Comparison of ENCODE assay signal across 18 cellular contexts in genomic region chr3:13068269-13069010, GRCh38. TPM values are rescaled to one million over a fixed set of nuclear protein-coding genes. Genes with fewer than 3 reads are reported as not detected.
DNase-seq lines count a peak whose midpoint lies in the region; ATAC-seq and TF ChIP-seq lines count a peak whose summit lies in the region.
"Had no signal": no experiment of that assay in that cellular context is flagged by ENCODE, and none has a peak within 500 bp of the region (broad histone marks: within the 10 kb centered on the region; RNA-seq: fewer than 3 reads in every experiment).

No MANE protein-coding gene starts in this region.

- intact Hi-C loops in MCF 10A (cut with micrococcal nuclease): no loop called here

- H3K36me3 Mint-ChIP-seq in T-helper 17 cell (ENCODE audit: low read depth): no peaks in the 10 kb centered on the region
- H3K36me3 Mint-ChIP-seq in MCF 10A (ENCODE audit: insufficient read depth, unreplicated experiment): peaks cover 1% of the 10 kb centered on the region
- H3K36me3 Mint-ChIP-seq: activated naive CD4-positive, alpha-beta T cell treated with anti-CD3 and anti-CD28 coated beads, Interleukin-2, amount 50 U/mL, for 24 hours had no signal

- peak overlapping the region; percentile 44 for H3K9ac ChIP-seq in BLaER1
- H3K9ac ChIP-seq: KMS-11 had no signal

- no peak for TF ChIP-seq POLR2A in erythroblast (IDR thresholded peaks at IDR 0.05; ENCODE audit: low read length)

- no peaks in the 10 kb centered on the region for H3K27me3 Mint-ChIP-seq in T-helper 17 cell
- H3K27me3 Mint-ChIP-seq in MCF 10A (ENCODE audit: insufficient read depth, unreplicated experiment): peaks cover 15% of the 10 kb centered on the region

- no peaks in the 10 kb centered on the region for H3K9me3 Mint-ChIP-seq in MCF 10A (ENCODE audit: unreplicated experiment)
- H3K9me3 Mint-ChIP-seq: activated naive CD4-positive, alpha-beta T cell treated with anti-CD3 and anti-CD28 coated beads, Interleukin-2, amount 50 U/mL, for 24 hours had no signal

- peaks cover 51% of the 10 kb centered on the region for H4K20me1 ChIP-seq in BLaER1

- peak overlapping the region; percentile 95 for H3K27ac ChIP-seq in BLaER1
- H3K27ac ChIP-seq: gastroesophageal sphincter, KMS-11, thyroid gland had no signal

- no peaks in the 10 kb centered on the region for H3K9me3 ChIP-seq in BLaER1
- H3K9me3 ChIP-seq in T-helper 17 cell (ENCODE audit: control insufficient read depth, low read length, poor library complexity, severe bottlenecking): no peaks in the 10 kb centered on the region
- H3K9me3 ChIP-seq: gastroesophageal sphincter, thyroid gland had no signal

- peaks cover 10% of the 10 kb centered on the region for H3K36me3 ChIP-seq in BLaER1
- H3K36me3 ChIP-seq: gastroesophageal sphincter, thyroid gland had no signal

- H3K27me3 ChIP-seq in BLaER1: no peaks in the 10 kb centered on the region

- no peak overlapping the region for H3K4me3 Mint-ChIP-seq in T-helper 17 cell
- H3K4me3 Mint-ChIP-seq in MCF 10A (ENCODE audit: unreplicated experiment): no peak overlapping the region

- ATAC-seq in T-helper 17 cell (no peak), HG03159 (IDR thresholded peaks at IDR 0.05; ENCODE audit: unreplicated experiment) (no peak)
- ATAC-seq: gastroesophageal sphincter had no signal

- H3K4me1 ChIP-seq in BLaER1: peaks cover 97% of the 10 kb centered on the region

- H3K4me3 ChIP-seq in BLaER1 (no peak overlapping the region), GM12864 (ENCODE audit: low read depth, low read length) (no peak overlapping the region)
- H3K4me3 ChIP-seq: gastroesophageal sphincter, thyroid gland had no signal

- POLR2A ChIA-PET in MCF 10A (lab: Yijun Ruan, JAX): no interaction called here

- TF ChIP-seq CTCF in GM12864 (IDR thresholded peaks at IDR 0.05; ENCODE audit: low read depth, low read length, missing control alignments) (peak; percentile 38), MCF 10A (IDR thresholded peaks at IDR 0.05; ENCODE audit: unreplicated experiment) (no peak)

- CTCF ChIA-PET in MCF 10A (lab: Yijun Ruan, JAX): interaction anchor here (0.6 kb wide), 1 partner anchor 558 kb away, joined by 3 read pairs; no protein-coding TSS in a partner anchor

- BruUV-seq in MCF 10A (replicated peaks; lab: Mats Ljungman, UMichigan): no TSS peak

- H3K27ac Mint-ChIP-seq in T-helper 17 cell (peak overlapping the region; percentile 80), MCF 10A (ENCODE audit: low read depth, unreplicated experiment) (no peak overlapping the region)

- peaks cover 16% of the 10 kb centered on the region for H3K4me1 Mint-ChIP-seq in T-helper 17 cell
- H3K4me1 Mint-ChIP-seq in MCF 10A (ENCODE audit: insufficient read depth, unreplicated experiment): no peaks in the 10 kb centered on the region

- DNase-seq in GM12864 (ENCODE audit: low read depth): no peak
- DNase-seq in T-helper 17 cell: no peak
- peak; percentile 12 to 23 for DNase-seq in erythroblast (lab: John Stamatoyannopoulos, UW)
- no peak for DNase-seq in MCF 10A (ENCODE audit: unreplicated experiment)
- DNase-seq in DMS79 treated with DMSO at 0.1 percent for 48 hours (lab: John Stamatoyannopoulos, UW): no peak
- DNase-seq in NCI-H82 (lab: John Stamatoyannopoulos, UW): no peak
- DNase-seq: cerebellar nuclear complex, EL, mesenchymal stem cell, NCI-H187, NCI-H524 treated with DMSO at 0.1 percent for 48 hours, RPMI8226, thyroid gland had no signal

- peak overlapping the region; percentile 98 for H3K4me2 ChIP-seq in BLaER1

RNA-seq across cellular contexts. Expression of gene IQSEC1, which starts 4.8 kb away (rescaled TPM):
- total RNA-seq in T-helper 17 cell (100 to 1,000 TPM; 114 to 128 TPM), MCF 10A (2022) (18.7 and 21.2 TPM in 2 replicates)

Comparison
In these comparisons a context has a peak if more than half of its experiments do, and no peak if none do; other contexts are left out.
1. DNase-seq: peak in erythroblast (2 of 2); none in GM12864 (single experiment), T-helper 17 cell (0 of 3), MCF 10A (single experiment), DMS79 treated with DMSO at 0.1 percent for 48 hours (single experiment) and NCI-H82 (single experiment).